Comparison of ENCODE assay signal across 31 cellular contexts in the genomic region with DNA sequence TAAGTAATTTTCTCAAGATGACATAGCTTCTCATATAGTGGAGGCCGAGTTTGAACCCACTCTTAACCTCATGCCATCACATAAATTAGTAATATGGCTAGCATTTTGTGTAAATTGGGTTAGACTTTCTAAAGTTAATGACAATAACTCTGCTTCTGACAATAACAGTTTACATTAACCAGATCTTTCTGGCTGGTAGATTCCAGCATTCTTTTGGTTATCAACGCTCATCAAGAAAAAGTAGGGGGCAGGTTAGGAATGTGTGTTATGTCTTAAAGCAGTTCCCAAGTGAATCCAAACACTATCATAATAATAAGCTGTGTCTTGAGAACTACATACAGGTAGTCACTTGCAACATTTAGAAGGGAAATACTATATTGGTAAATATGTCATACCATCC.
"Had no signal": no experiment of that assay in that cellular context is flagged by ENCODE, and none has a peak within 500 bp of the region (broad histone marks: within the 10 kb centered on the region; RNA-seq: fewer than 3 reads in every experiment).

No MANE protein-coding gene starts in this region.

- DNase-seq: cerebellar nuclear complex; dorsolateral prefrontal cortex; effector CD4-positive, alpha-beta T cell; foreskin keratinocyte; heart left ventricle; islet precursor cell; midbrain; naive thymus-derived CD4-positive, alpha-beta T cell; stimulated activated CD4-positive, alpha-beta T cell treated with anti-CD3 and anti-CD28 coated beads, Interleukin-12 subunit alpha, Interleukin-12 subunit beta, amount 100 ng/mL, for 4 hours; stimulated activated CD4-positive, alpha-beta T cell treated with anti-CD3 and anti-CD28 coated beads, Interleukin-1b, Interleukin-23, amount 100 ng/mL, for 48 hours; stimulated activated CD4-positive, alpha-beta T cell treated with anti-CD3 and anti-CD28 coated beads, Interleukin-4, amount 100 ng/mL, for 1 hour; stimulated activated CD8-positive, alpha-beta memory T cell treated with anti-CD3 and anti-CD28 coated beads, Interleukin-4, amount 100 ng/mL, for 48 hours; stimulated activated naive CD4-positive, alpha-beta T cell; stimulated activated naive CD8-positive, alpha-beta T cell treated with anti-CD3 and anti-CD28 coated beads, Interleukin-15, amount 100 ng/mL, for 72 hours; thyroid gland had no signal

- H3K9me3 Mint-ChIP-seq: nephron; neural progenitor cell; stimulated activated naive CD8-positive, alpha-beta T cell treated with anti-CD3 and anti-CD28 coated beads, Interleukin-15, amount 100 ng/mL, for 72 hours had no signal

- H3K4me1 ChIP-seq: foreskin keratinocyte, gastroesophageal sphincter, neural progenitor cell, parathyroid adenoma, right atrium auricular region, suprapubic skin, thyroid gland had no signal

- H3K36me3 ChIP-seq: gastroesophageal sphincter, heart left ventricle, neural progenitor cell, right atrium auricular region, suprapubic skin, thyroid gland had no signal

- H3K9me3 ChIP-seq: gastroesophageal sphincter, heart left ventricle, right atrium auricular region, suprapubic skin, thyroid gland had no signal

- H3K4me1 Mint-ChIP-seq: memory B cell; naive thymus-derived CD4-positive, alpha-beta T cell; stimulated activated naive CD8-positive, alpha-beta T cell treated with anti-CD3 and anti-CD28 coated beads, Interleukin-15, amount 100 ng/mL, for 72 hours had no signal

- H3K27me3 ChIP-seq: dorsolateral prefrontal cortex, foreskin keratinocyte, gastroesophageal sphincter, heart left ventricle, hepatocyte, neural progenitor cell, right atrium auricular region, suprapubic skin, thyroid gland had no signal

- H3K36me3 Mint-ChIP-seq: memory B cell; naive thymus-derived CD4-positive, alpha-beta T cell; neural progenitor cell; type B pancreatic cell had no signal

- H3K27me3 Mint-ChIP-seq: memory B cell; progenitor cell of endocrine pancreas; stimulated activated naive CD8-positive, alpha-beta T cell treated with anti-CD3 and anti-CD28 coated beads, Interleukin-15, amount 100 ng/mL, for 72 hours; type B pancreatic cell had no signal

- H3K4me3 ChIP-seq: dorsolateral prefrontal cortex, gastroesophageal sphincter, heart left ventricle, hepatocyte, lung, neural progenitor cell, right atrium auricular region, smooth muscle cell, suprapubic skin, thyroid gland had no signal

- H3K27ac ChIP-seq: dorsolateral prefrontal cortex, epithelial cell of prostate, foreskin keratinocyte, gastroesophageal sphincter, heart left ventricle, hepatocyte, neural progenitor cell, parathyroid adenoma, right atrium auricular region, suprapubic skin, thyroid gland had no signal

- ATAC-seq: esophagus mucosa; foreskin keratinocyte; gastroesophageal sphincter; heart left ventricle; left lobe of liver; naive thymus-derived CD4-positive, alpha-beta T cell; sciatic nerve; stimulated activated naive CD8-positive, alpha-beta T cell treated with anti-CD3 and anti-CD28 coated beads, Interleukin-15, amount 100 ng/mL, for 72 hours had no signal

- H3K4me3 Mint-ChIP-seq: memory B cell; naive thymus-derived CD4-positive, alpha-beta T cell; nephron; neural progenitor cell; stimulated activated naive CD8-positive, alpha-beta T cell treated with anti-CD3 and anti-CD28 coated beads, Interleukin-15, amount 100 ng/mL, for 72 hours; type B pancreatic cell had no signal

- H3K27ac Mint-ChIP-seq: memory B cell; naive thymus-derived CD4-positive, alpha-beta T cell; nephron; neural progenitor cell; progenitor cell of endocrine pancreas; stimulated activated naive CD8-positive, alpha-beta T cell treated with anti-CD3 and anti-CD28 coated beads, Interleukin-15, amount 100 ng/mL, for 72 hours; type B pancreatic cell had no signal
